Comparison of ENCODE assay signal across 23 cellular contexts in genomic region chr15:91102546-91103330, GRCh38. TPM values are rescaled to one million over a fixed set of nuclear protein-coding genes. Genes with fewer than 3 reads are reported as not detected.
"Had no signal": no experiment of that assay in that cellular context is flagged by ENCODE, and none has a peak within 500 bp of the region (broad histone marks: within the 10 kb centered on the region; RNA-seq: fewer than 3 reads in every experiment).

No MANE protein-coding gene starts in this region.

- FAIRE-seq: bronchial epithelial cell, endothelial cell of umbilical vein, frontal cortex, urothelium cell line had no signal

- H3K4me3 ChIP-seq: psoas muscle, tibial nerve had no signal

- H3K9me3 ChIP-seq: psoas muscle, tibial nerve had no signal

- H3K27ac ChIP-seq: psoas muscle had no signal

- H3K4me3 Mint-ChIP-seq: activated CD4-positive, alpha-beta memory T cell treated with anti-CD3 and anti-CD28 coated beads for 36 hours; activated naive CD8-positive, alpha-beta T cell treated with anti-CD3 and anti-CD28 coated beads for 36 hours; memory B cell; natural killer cell treated with Interleukin-12 subunit alpha and Interleukin-12 subunit beta and Interleukin-15 and Interleukin-18, amount 100 ng/mL, for 72 hours had no signal

- ATAC-seq: esophagus mucosa; natural killer cell treated with Interleukin-12 subunit alpha and Interleukin-12 subunit beta and Interleukin-15 and Interleukin-18, amount 100 ng/mL, for 72 hours; psoas muscle; right cardiac atrium; stimulated activated naive CD8-positive, alpha-beta T cell treated with anti-CD3 and anti-CD28 coated beads, Interleukin-15, Interleukin-2, amounts not matched to agents 100 U/mL and 50 U/mL, for 24 hours had no signal

- H3K27ac Mint-ChIP-seq: activated CD4-positive, alpha-beta memory T cell treated with anti-CD3 and anti-CD28 coated beads for 36 hours; activated naive CD8-positive, alpha-beta T cell treated with anti-CD3 and anti-CD28 coated beads for 36 hours; memory B cell; natural killer cell treated with Interleukin-12 subunit alpha and Interleukin-12 subunit beta and Interleukin-15 and Interleukin-18, amount 100 ng/mL, for 72 hours had no signal

- DNase-seq: activated CD4-positive, alpha-beta memory T cell treated with anti-CD3 and anti-CD28 coated beads for 36 hours; activated CD4-positive, alpha-beta T cell treated with anti-CD3 and anti-CD28 coated beads for 48 hours; activated naive CD4-positive, alpha-beta T cell treated with Interleukin-2 at 50 U/mL for 16 hours; activated naive CD8-positive, alpha-beta T cell treated with anti-CD3 and anti-CD28 coated beads for 36 hours; activated T-cell treated with anti-CD3 and anti-CD28 coated beads, Interleukin-2, amount 50 U/mL, for 48 hours; dermis blood vessel endothelial cell; effector memory CD4-positive, alpha-beta T cell; glutamatergic neuron; hypothalamus; psoas muscle; stimulated activated CD4-positive, alpha-beta T cell treated with anti-CD3 and anti-CD28 coated beads, Interleukin-4, amount 100 ng/mL, for 4 hours; stimulated activated naive CD8-positive, alpha-beta T cell treated with anti-CD3 and anti-CD28 coated beads, Interleukin-15, Interleukin-2, amounts not matched to agents 100 U/mL and 50 U/mL, for 24 hours had no signal

- H3K36me3 ChIP-seq: tibial nerve had no signal

- H3K36me3 Mint-ChIP-seq: activated CD4-positive, alpha-beta memory T cell treated with anti-CD3 and anti-CD28 coated beads for 36 hours; activated naive CD8-positive, alpha-beta T cell treated with anti-CD3 and anti-CD28 coated beads for 36 hours had no signal

- H3K9me3 Mint-ChIP-seq: activated CD4-positive, alpha-beta memory T cell treated with anti-CD3 and anti-CD28 coated beads for 36 hours; activated naive CD8-positive, alpha-beta T cell treated with anti-CD3 and anti-CD28 coated beads for 36 hours; memory B cell; natural killer cell treated with Interleukin-12 subunit alpha and Interleukin-12 subunit beta and Interleukin-15 and Interleukin-18, amount 100 ng/mL, for 72 hours had no signal

RNA-seq across cellular contexts. Expression of gene SV2B, which starts 2.7 kb away (rescaled TPM):
- total RNA-seq: chondrocyte; endothelial cell of umbilical vein; natural killer cell treated with Interleukin-12 subunit alpha and Interleukin-12 subunit beta and Interleukin-15 and Interleukin-18, amount 100 ng/mL, for 72 hours; osteocyte had no signal
- polyA plus RNA-seq: endothelial cell of umbilical vein had no signal
